Comparison of ENCODE assay signal across 6 cellular contexts in the genomic region with DNA sequence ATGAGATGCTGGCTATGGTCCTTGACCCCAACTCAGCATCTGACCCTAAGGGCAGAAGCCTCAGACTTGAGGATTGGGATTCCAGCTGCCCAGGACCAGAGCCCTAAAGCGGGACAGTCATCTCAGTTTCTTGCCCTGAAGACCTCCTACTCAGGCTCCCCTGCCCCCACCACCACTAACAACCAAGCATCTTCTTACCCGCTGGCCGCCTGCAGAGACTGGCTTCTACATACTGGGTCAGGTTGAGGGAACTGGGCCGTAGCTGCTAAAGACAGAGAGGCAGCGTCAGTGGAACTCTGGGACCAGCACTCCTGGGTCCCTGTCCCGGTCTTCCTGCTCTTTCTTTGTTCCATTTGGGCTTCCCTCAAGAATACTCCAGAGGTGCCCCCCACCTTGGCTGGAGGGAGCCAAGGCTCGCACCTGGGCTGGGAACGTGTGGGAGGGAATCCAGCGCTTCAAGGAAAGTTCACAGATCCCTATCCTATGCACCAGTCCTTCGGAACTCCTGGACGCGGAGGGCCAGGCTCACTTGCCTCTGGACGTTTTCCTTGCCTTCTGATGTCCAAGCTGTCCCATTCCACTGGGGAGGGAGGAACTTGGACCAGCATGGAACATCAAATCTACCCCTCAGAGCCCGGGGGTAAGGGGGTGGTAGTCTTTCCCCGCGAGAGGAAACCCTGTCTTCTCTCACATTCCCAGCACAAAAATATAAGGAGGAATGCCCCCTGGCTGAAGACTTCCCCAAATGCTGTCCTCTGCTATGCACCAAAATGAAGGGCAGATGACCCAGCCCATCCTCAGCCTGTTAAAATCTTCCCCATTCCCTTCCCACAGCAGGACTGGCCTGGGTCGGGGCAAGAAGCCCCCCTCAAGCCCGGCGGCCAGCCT. TPM values are rescaled to one million over a fixed set of nuclear protein-coding genes. Genes with fewer than 3 reads are reported as not detected.
DNase-seq lines count a peak whose midpoint lies in the region; ATAC-seq and TF ChIP-seq lines count a peak whose summit lies in the region.

No MANE protein-coding gene starts in this region.

- H3K4me2 ChIP-seq in DND-41 (ENCODE audit: insufficient read depth, low read length) = peak overlapping the region; percentile 91

- H3K36me3 ChIP-seq in DND-41 (ENCODE audit: insufficient read depth, low read length) = no peaks in the 10 kb centered on the region
- peaks cover 9 to 13% of the 10 kb centered on the region in 2 donors for H3K36me3 ChIP-seq in ascending aorta
- H3K36me3 ChIP-seq in muscle layer of colon (ENCODE audit: insufficient read depth, low read length) = peaks cover 10% of the 10 kb centered on the region

- H3K27ac ChIP-seq in DND-41 (ENCODE audit: low read length) = no peak overlapping the region
- peak overlapping the region; percentile 87 to 88 for H3K27ac ChIP-seq in ascending aorta
- H3K27ac ChIP-seq in muscle layer of colon (ENCODE audit: low read depth, low read length) = peak overlapping the region; percentile 93

- H3K9me3 ChIP-seq in DND-41 (ENCODE audit: insufficient read depth, low read length, severe bottlenecking) (no peaks in the 10 kb centered on the region), ascending aorta (no peaks in the 10 kb centered on the region), muscle layer of colon (ENCODE audit: low read length) (no peaks in the 10 kb centered on the region)

- H2AFZ ChIP-seq in DND-41 (ENCODE audit: low read depth, low read length) = peak overlapping the region; percentile 61

- ATAC-seq in DND-41 (ENCODE audit: insufficient read depth, low read depth) (no peak), HG03196 (IDR thresholded peaks at IDR 0.05; ENCODE audit: unreplicated experiment) (no peak)

- DNase-seq in DND-41 (no peak), ascending aorta (ENCODE audit: low spot score in 2 of 2) (no peak), amygdala (lab: John Stamatoyannopoulos, UW) (no peak), NCI-H82 (lab: John Stamatoyannopoulos, UW) (no peak)

- peaks cover 26% of the 10 kb centered on the region for H3K4me1 ChIP-seq in DND-41 (ENCODE audit: insufficient read depth, low read length)
- H3K4me1 ChIP-seq in ascending aorta = peaks cover 5 to 34% of the 10 kb centered on the region in 2 donors
- H3K4me1 ChIP-seq in muscle layer of colon (ENCODE audit: insufficient read depth, low read length) = peaks cover 44% of the 10 kb centered on the region

- H3K79me2 ChIP-seq in DND-41 (ENCODE audit: insufficient read depth, low read length) = no peaks in the 10 kb centered on the region

- intact Hi-C loops in ascending aorta (cut with DNase I) = loop anchor here (1.0 to 5.0 kb wide), 2 partner anchors 10 to 66 kb away; a partner anchor contains a TSS

- H3K4me3 ChIP-seq in DND-41 (ENCODE audit: low read depth in 1 of 2, low read length in 2 of 2) (peak overlapping the region in 1 of 2 experiments; percentile 51; a peak in 3 of 4 replicates), ascending aorta (peak overlapping the region; percentile 58 to 70), muscle layer of colon (ENCODE audit: low read depth in 1 of 2, low read length in 2 of 2) (peak overlapping the region; percentile 70 to 80)

- H3K27me3 ChIP-seq in DND-41 (ENCODE audit: insufficient read depth, low read length, poor library complexity) (no peaks in the 10 kb centered on the region), ascending aorta (no peaks in the 10 kb centered on the region), muscle layer of colon (ENCODE audit: control insufficient read depth in 1 of 2, insufficient read depth in 2 of 2, low read length in 2 of 2) (no peaks in the 10 kb centered on the region)

- H4K20me1 ChIP-seq in DND-41 (ENCODE audit: insufficient read depth, low read length) = no peaks in the 10 kb centered on the region

- TF ChIP-seq CTCF in DND-41 (IDR thresholded peaks at IDR 0.05; ENCODE audit: borderline replicate concordance, extremely low read depth, low read length, poor library complexity, severe bottlenecking) = no peak
- TF ChIP-seq CTCF in ascending aorta (IDR thresholded peaks at IDR 0.05) = no peak

- H3K9ac ChIP-seq in DND-41 (ENCODE audit: low read depth, low read length) = peak overlapping the region; percentile 45
- peak overlapping the region; percentile 69 for H3K9ac ChIP-seq in muscle layer of colon (ENCODE audit: low read length)

RNA-seq across cellular contexts. Expression of a gene that starts 0.8 kb away (rescaled TPM):
- 29.8 TPM for total RNA-seq in ascending aorta

RNA-seq across cellular contexts. Expression of a gene that starts 24.2 kb away (rescaled TPM):
- total RNA-seq in ascending aorta = 1.6 TPM

RNA-seq across cellular contexts. Expression of a gene that starts 36.9 kb away (rescaled TPM):
- not detected for total RNA-seq in ascending aorta

RNA-seq across cellular contexts. Expression of a gene that starts 50.5 kb away (rescaled TPM):
- 30.7 TPM for total RNA-seq in ascending aorta

RNA-seq across cellular contexts. Expression of a gene that starts 50.7 kb away (rescaled TPM):
- 5.9 TPM for total RNA-seq in ascending aorta
